Comparison of ENCODE assay signal across 22 cellular contexts in the genomic region with DNA sequence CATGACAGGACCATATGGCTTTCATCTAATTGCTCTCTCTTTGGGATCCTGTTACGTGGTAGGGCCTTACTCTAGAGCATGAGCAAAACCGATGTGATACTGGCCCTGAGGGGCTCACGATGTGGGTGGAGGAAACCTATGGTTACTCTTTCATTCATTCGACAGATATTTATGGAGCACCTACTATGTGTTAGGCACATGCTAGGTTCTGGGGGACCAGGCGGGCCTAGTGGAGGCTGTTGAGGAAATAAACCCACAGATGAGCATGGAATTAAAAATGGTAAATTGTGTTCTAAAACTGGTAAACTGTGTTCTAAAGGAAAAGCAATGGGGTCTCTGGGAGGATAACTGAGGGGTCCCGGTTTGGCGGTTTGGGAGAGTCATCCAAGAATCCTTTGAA. TPM values are rescaled to one million over a fixed set of nuclear protein-coding genes. Genes with fewer than 3 reads are reported as not detected.
DNase-seq lines count a peak whose midpoint lies in the region; ATAC-seq, FAIRE-seq and TF ChIP-seq lines count a peak whose summit lies in the region.
"Had no signal": no experiment of that assay in that cellular context is flagged by ENCODE, and none has a peak within 500 bp of the region (broad histone marks: within the 10 kb centered on the region; RNA-seq: fewer than 3 reads in every experiment).

No MANE protein-coding gene starts in this region.

- intact Hi-C loops in CD4-positive, alpha-beta T cell (cut with DNase I, micrococcal nuclease), result no loop called here
- intact Hi-C loops in IMR-90 (cut with micrococcal nuclease), result no loop called here

- H3K9me3 Mint-ChIP-seq in activated naive CD4-positive, alpha-beta T cell treated with anti-CD3 and anti-CD28 coated beads, Interleukin-2, amount 10 ng/mL, durations not matched to agents 7 days and 5 days, result no peaks in the 10 kb centered on the region
- H3K9me3 Mint-ChIP-seq in CD4-positive, alpha-beta T cell, result no peaks in the 10 kb centered on the region
- H3K9me3 Mint-ChIP-seq in endothelial cell (ENCODE audit: unreplicated experiment), result no peaks in the 10 kb centered on the region

- H3K36me3 ChIP-seq in IMR-90 (ENCODE audit: control insufficient read depth, insufficient read depth, low read length), result peaks cover 19% of the 10 kb centered on the region

- no peak overlapping the region for H4K8ac ChIP-seq in IMR-90 (ENCODE audit: low read depth in 2 of 2, low read length in 2 of 2)

- CTCF ChIA-PET in activated naive CD4-positive, alpha-beta T cell treated with anti-CD3 and anti-CD28 coated beads, Interleukin-2, amount 10 ng/mL, durations not matched to agents 7 days and 5 days (lab: Charles Lee), result interaction anchor here (2.6 kb wide), 1 partner anchor 31 kb away, joined by 7 read pairs; no protein-coding TSS in a partner anchor
- CTCF ChIA-PET in CD4-positive, alpha-beta T cell (lab: Charles Lee), result interaction anchor here (1.5 kb wide), 1 partner anchor 17 kb away, joined by 5 read pairs; no protein-coding TSS in a partner anchor
- CTCF ChIA-PET in IMR-90 (lab: Yijun Ruan, JAX), result interaction anchor here (0.7 kb wide), 1 partner anchor 24 kb away, joined by 5 read pairs; no protein-coding TSS in a partner anchor

- TF ChIP-seq RAD21 in IMR-90 (IDR thresholded peaks at IDR 0.05; ENCODE audit: low read length), result no peak

- H2AFZ ChIP-seq in IMR-90 (replicated peaks; ENCODE audit: low read length, poor library complexity), result no peak overlapping the region

- no peak overlapping the region for H2BK15ac ChIP-seq in IMR-90 (ENCODE audit: low read depth, low read length)

- H4K91ac ChIP-seq in IMR-90 (ENCODE audit: insufficient read depth, low read depth, low read length), result no peak overlapping the region

- H3K9me1 ChIP-seq in IMR-90 (ENCODE audit: insufficient read depth, low read length), result peaks cover 12% of the 10 kb centered on the region

- no peak overlapping the region for H3K27ac ChIP-seq in CD4-positive, alpha-beta T cell (ENCODE audit: low read depth, low read length)
- H3K27ac ChIP-seq in IMR-90 (ENCODE audit: insufficient read depth, low read length), result no peak overlapping the region
- H3K27ac ChIP-seq: A549, C4-2B had no signal

- H3K4me1 Mint-ChIP-seq in activated naive CD4-positive, alpha-beta T cell treated with anti-CD3 and anti-CD28 coated beads, Interleukin-2, amount 10 ng/mL, durations not matched to agents 7 days and 5 days, result peaks cover 40% of the 10 kb centered on the region
- H3K4me1 Mint-ChIP-seq in CD4-positive, alpha-beta T cell (ENCODE audit: low read depth), result peaks cover 30% of the 10 kb centered on the region
- H3K4me1 Mint-ChIP-seq in endothelial cell (ENCODE audit: unreplicated experiment), result peaks cover 24% of the 10 kb centered on the region

- dilution Hi-C loops in IMR-90 (cut with HindIII; ENCODE audit: low sequenced_read_pairs, unreplicated experiment), result no loop called here

- no peak overlapping the region for H3K23ac ChIP-seq in IMR-90 (ENCODE audit: low read depth, low read length)

- no peak overlapping the region for H3K4me3 Mint-ChIP-seq in activated naive CD4-positive, alpha-beta T cell treated with anti-CD3 and anti-CD28 coated beads, Interleukin-2, amount 10 ng/mL, durations not matched to agents 7 days and 5 days
- no peak overlapping the region for H3K4me3 Mint-ChIP-seq in CD4-positive, alpha-beta T cell
- peak overlapping the region; percentile 25 for H3K4me3 Mint-ChIP-seq in endothelial cell (ENCODE audit: unreplicated experiment)

- no TSS peak for BruUV-seq in IMR-90 (replicated peaks; lab: Mats Ljungman, UMichigan)

- no peaks in the 10 kb centered on the region for H3K9me3 ChIP-seq in CD4-positive, alpha-beta T cell (ENCODE audit: control insufficient read depth, low read length)
- H3K9me3 ChIP-seq in IMR-90 (ENCODE audit: control insufficient read depth, insufficient read depth, low read length), result no peaks in the 10 kb centered on the region
- H3K9me3 ChIP-seq: A549, Caco-2, HAP-1 had no signal

- peak overlapping the region; percentile 63 for H2AK9ac ChIP-seq in IMR-90 (replicated peaks; ENCODE audit: low read depth, low read length, poor library complexity)

- peaks cover 34% of the 10 kb centered on the region for H4K20me1 ChIP-seq in IMR-90 (ENCODE audit: insufficient read depth, low read length)

- no peak overlapping the region for H3K9ac ChIP-seq in IMR-90 (ENCODE audit: low read depth, low read length)

- no peak overlapping the region for H2AK5ac ChIP-seq in IMR-90 (ENCODE audit: low read depth, low read length)

- H3K4me1 ChIP-seq in IMR-90 (ENCODE audit: control insufficient read depth, insufficient read depth, low read length), result peaks cover 6% of the 10 kb centered on the region
- H3K4me1 ChIP-seq: Caco-2 had no signal

- H3K14ac ChIP-seq in IMR-90 (replicated peaks; ENCODE audit: low read depth, low read length), result no peak overlapping the region

- H3K4ac ChIP-seq in IMR-90 (ENCODE audit: low read depth, low read length), result no peak overlapping the region

- H3K4me3 ChIP-seq in IMR-90 (ENCODE audit: insufficient read depth, low read depth, low read length), result no peak overlapping the region
- H3K4me3 ChIP-seq: A549, HAP-1 had no signal

- H2BK5ac ChIP-seq in IMR-90 (ENCODE audit: low read depth, low read length, poor library complexity, severe bottlenecking), result no peak overlapping the region

- POLR2A ChIA-PET in CD4-positive, alpha-beta T cell (lab: Charles Lee), result no interaction called here
- POLR2A ChIA-PET in IMR-90 (lab: Charles Lee; ENCODE audit: unreplicated experiment), result no interaction called here

- H3K27me3 ChIP-seq in CD4-positive, alpha-beta T cell (ENCODE audit: control insufficient read depth, insufficient read depth, low read length), result no peaks in the 10 kb centered on the region
- no peaks in the 10 kb centered on the region for H3K27me3 ChIP-seq in IMR-90 (ENCODE audit: control insufficient read depth, insufficient read depth, low read length)

- no peak for TF ChIP-seq CTCF in CD4-positive, alpha-beta T cell (IDR thresholded peaks at IDR 0.05)
- TF ChIP-seq CTCF in IMR-90 (conservative IDR thresholded peaks at IDR 0.05; ENCODE audit: low read depth, low read length) (no peak), endothelial cell (IDR thresholded peaks at IDR 0.05; ENCODE audit: unreplicated experiment) (no peak)

- H3K18ac ChIP-seq in IMR-90 (ENCODE audit: low read depth, low read length), result no peak overlapping the region

- no peaks in the 10 kb centered on the region for H3K27me3 Mint-ChIP-seq in activated naive CD4-positive, alpha-beta T cell treated with anti-CD3 and anti-CD28 coated beads, Interleukin-2, amount 10 ng/mL, durations not matched to agents 7 days and 5 days
- H3K27me3 Mint-ChIP-seq in CD4-positive, alpha-beta T cell, result no peaks in the 10 kb centered on the region
- H3K27me3 Mint-ChIP-seq in endothelial cell (ENCODE audit: unreplicated experiment), result peaks cover 4% of the 10 kb centered on the region

- TF ChIP-seq POLR2A in IMR-90 (IDR thresholded peaks at IDR 0.05; ENCODE audit: low read depth, low read length), result no peak

- no peak for FAIRE-seq in urothelium cell line (lab: Jason Lieb, UNC)
- FAIRE-seq: A549, GM19239, RCC 7860 had no signal

- H2BK120ac ChIP-seq in IMR-90 (ENCODE audit: low read depth, low read length), result no peak overlapping the region

- 100% methylated on average over 3 of the region's 7 CpGs; no CpG with 5 or more reads in 1 of the 2 experiments for WGBS in IMR-90 (ENCODE audit: extremely low coverage in 2 of 2, insufficient read length in 1 of 2), 2 experiments

- in situ Hi-C loops in IMR-90 (cut with MboI; ENCODE audit: low sequenced_read_pairs), result no loop called here

- ATAC-seq in CD4-positive, alpha-beta T cell (ENCODE audit: poor library complexity), result no peak
- no peak for ATAC-seq in IMR-90 (ENCODE audit: low read depth)
- ATAC-seq: A549 had no signal

- no peak overlapping the region for H3K56ac ChIP-seq in IMR-90 (ENCODE audit: extremely low read depth, insufficient read depth, low read length)

- no peak for DNase-seq in activated naive CD4-positive, alpha-beta T cell treated with anti-CD3 and anti-CD28 coated beads, Interleukin-2, amount 10 ng/mL, durations not matched to agents 7 days and 5 days
- no peak for DNase-seq in activated naive CD4-positive, alpha-beta T cell treated with Interleukin-2 at 50 U/mL for 16 hours
- DNase-seq in CD4-positive, alpha-beta T cell, result no peak
- DNase-seq in IMR-90 (no peak), endothelial cell (ENCODE audit: low spot score) (no peak), cerebellar cortex (ENCODE audit: low spot score) (no peak), urothelium cell line (ENCODE audit: low spot score) (no peak), DMS79 (lab: John Stamatoyannopoulos, UW) (no peak)
- DNase-seq: Caco-2, DMS153, EL, KBM-7, NCI-H1048, NCI-H146, NCI-H2081, NCI-H2227 treated with DMSO at 0.1 percent for 48 hours, SHP77 treated with DMSO at 0.1 percent for 48 hours had no signal

- H3K4me2 ChIP-seq in IMR-90 (ENCODE audit: low read depth, low read length), result no peak overlapping the region
- H3K4me2 ChIP-seq: A549 had no signal

- H2BK20ac ChIP-seq in IMR-90 (ENCODE audit: low read depth, low read length), result no peak overlapping the region

- H3K36me3 Mint-ChIP-seq in activated naive CD4-positive, alpha-beta T cell treated with anti-CD3 and anti-CD28 coated beads, Interleukin-2, amount 10 ng/mL, durations not matched to agents 7 days and 5 days, result peaks cover 41% of the 10 kb centered on the region
- peaks cover 51% of the 10 kb centered on the region for H3K36me3 Mint-ChIP-seq in CD4-positive, alpha-beta T cell (ENCODE audit: low read depth)
- peaks cover 30% of the 10 kb centered on the region for H3K36me3 Mint-ChIP-seq in endothelial cell (ENCODE audit: low read depth, unreplicated experiment)

- H3K79me1 ChIP-seq in IMR-90 (ENCODE audit: low read depth in 1 of 2, low read length in 2 of 2), result peaks cover 32 to 70% of the 10 kb centered on the region in 2 experiments

- no peak overlapping the region for H4K5ac ChIP-seq in IMR-90 (ENCODE audit: low read depth, low read length)

- H3K27ac Mint-ChIP-seq in activated naive CD4-positive, alpha-beta T cell treated with anti-CD3 and anti-CD28 coated beads, Interleukin-2, amount 10 ng/mL, durations not matched to agents 7 days and 5 days, result peak overlapping the region; percentile 11
- H3K27ac Mint-ChIP-seq in CD4-positive, alpha-beta T cell, result peak overlapping the region; percentile 39
- H3K27ac Mint-ChIP-seq in endothelial cell (ENCODE audit: unreplicated experiment), result peak overlapping the region; percentile 72

RNA-seq across cellular contexts. Expression of gene SH2B3, which starts 14.8 kb away (rescaled TPM):
- 10 to 100 TPM; 42.3 to 46.4 TPM for total RNA-seq in CD4-positive, alpha-beta T cell
- total RNA-seq in IMR-90 (2012; rRNA removed) (9.2 and 9.3 TPM in 2 replicates), endothelial cell (ENCODE audit: unreplicated experiment) (93.7 TPM)
- 20.2 and 20.9 TPM in 2 replicates for polyA plus RNA-seq in IMR-90 (2012; rRNA removed)
- polyA plus RNA-seq in IMR-90 (2012; cell fraction: cytosol; rRNA removed), result 10.1 and 19.4 TPM in 2 replicates
- 21.8 and 24.3 TPM in 2 replicates for polyA plus RNA-seq in IMR-90 (2012; cell fraction: nucleus; rRNA removed; ENCODE audit: low replicate concordance)

RNA-seq across cellular contexts. Expression of gene PHETA1, which starts 51.6 kb away (rescaled TPM):
- total RNA-seq in CD4-positive, alpha-beta T cell, result 1 to 10 TPM; 1.3 to 1.7 TPM
- total RNA-seq in IMR-90 (2012; rRNA removed) (3.1 and 3.2 TPM in 2 replicates), endothelial cell (ENCODE audit: unreplicated experiment) (14.8 TPM)
- 6.6 and 7.1 TPM in 2 replicates for polyA plus RNA-seq in IMR-90 (2012; rRNA removed)
- 8.6 and 15.3 TPM in 2 replicates for polyA plus RNA-seq in IMR-90 (2012; cell fraction: cytosol; rRNA removed)
- polyA plus RNA-seq in IMR-90 (2012; cell fraction: nucleus; rRNA removed; ENCODE audit: low replicate concordance), result 8.3 and 19.7 TPM in 2 replicates

Comparison
In these comparisons a context has a peak if more than half of its experiments do, and no peak if none do; other contexts are left out.
1. H3K27ac Mint-ChIP-seq: peak in every context shown above with its lines; median percentile 72 in endothelial cell; 39 in CD4-positive, alpha-beta T cell; 11 in activated naive CD4-positive, alpha-beta T cell treated with anti-CD3 and anti-CD28 coated beads, Interleukin-2, amount 10 ng/mL, durations not matched to agents 7 days and 5 days.